1 cellular context compared by ENCODE assay signal in genomic region chr20:32288225-32288849, GRCh38.
TF ChIP-seq lines count a peak whose summit lies in the region.

No MANE protein-coding gene starts in this region.

TF ChIP-seq in HepG2, 621 proteins besides CTCF, POLR2A, EP300 and RAD21 (continues in another document):
- TF ChIP-seq MIER2 (CRISPR knock-in tag; IDR thresholded peaks at IDR 0.05) (no peak), ZNF432 (CRISPR knock-in tag; IDR thresholded peaks at IDR 0.05; ENCODE audit: borderline replicate concordance) (no peak), ZNF224 (CRISPR knock-in tag; IDR thresholded peaks at IDR 0.05) (no peak), ZNF772 (CRISPR knock-in tag; IDR thresholded peaks at IDR 0.05) (no peak), GMEB2 (CRISPR knock-in tag; IDR thresholded peaks at IDR 0.05; ENCODE audit: low read depth) (no peak), ZNF83 (CRISPR knock-in tag; IDR thresholded peaks at IDR 0.05; ENCODE audit: borderline replicate concordance) (no peak), CREB1 (IDR thresholded peaks at IDR 0.05) (no peak), CREB1 (CRISPR knock-in tag; IDR thresholded peaks at IDR 0.05) (no peak), POGZ (CRISPR knock-in tag; IDR thresholded peaks at IDR 0.05) (peak; percentile 81), ZFP36L2 (CRISPR knock-in tag; IDR thresholded peaks at IDR 0.05) (no peak), ZNF3 (CRISPR knock-in tag; IDR thresholded peaks at IDR 0.05) (no peak), U2AF2 (IDR thresholded peaks at IDR 0.05; ENCODE audit: low read depth, low read length) (no peak), CENPX (CRISPR knock-in tag; IDR thresholded peaks at IDR 0.05) (no peak), ZNF768 (CRISPR knock-in tag; IDR thresholded peaks at IDR 0.05) (no peak), FOXM1 (CRISPR knock-in tag; IDR thresholded peaks at IDR 0.05) (no peak), ZSCAN5A (CRISPR knock-in tag; IDR thresholded peaks at IDR 0.05; ENCODE audit: borderline replicate concordance) (no peak), JDP2 (CRISPR knock-in tag; IDR thresholded peaks at IDR 0.05; ENCODE audit: borderline replicate concordance) (no peak), ZNF737 (CRISPR knock-in tag; IDR thresholded peaks at IDR 0.05; ENCODE audit: borderline replicate concordance) (no peak), ZNF292 (CRISPR knock-in tag; IDR thresholded peaks at IDR 0.05; ENCODE audit: borderline replicate concordance, low read depth) (no peak), ZNF468 (CRISPR knock-in tag; IDR thresholded peaks at IDR 0.05) (no peak), ZNF850 (CRISPR knock-in tag; conservative IDR thresholded peaks at IDR 0.05) (no peak), IKZF4 (CRISPR knock-in tag; IDR thresholded peaks at IDR 0.05; ENCODE audit: borderline replicate concordance, low read depth, not compliant biosample characterization) (no peak), ZNF263 (CRISPR knock-in tag; IDR thresholded peaks at IDR 0.05) (0 out of 2 replicates have a peak, but pooled peaks have one; percentile 17), TCF7L2 (IDR thresholded peaks at IDR 0.05; ENCODE audit: low read depth, low read length) (no peak), ZNF205 (CRISPR knock-in tag; IDR thresholded peaks at IDR 0.05) (no peak), NCOA5 (CRISPR knock-in tag; IDR thresholded peaks at IDR 0.05) (0 out of 2 replicates have a peak, but pooled peaks have one; percentile 23), ZNF546 (CRISPR knock-in tag; conservative IDR thresholded peaks at IDR 0.05) (no peak), ZNF780A (CRISPR knock-in tag; IDR thresholded peaks at IDR 0.05) (no peak), MYNN (CRISPR knock-in tag; IDR thresholded peaks at IDR 0.05; ENCODE audit: low read depth) (no peak), ZNF430 (CRISPR knock-in tag; IDR thresholded peaks at IDR 0.05) (no peak), ZNF501 (CRISPR knock-in tag; IDR thresholded peaks at IDR 0.05) (no peak), ZNF317 (CRISPR knock-in tag; IDR thresholded peaks at IDR 0.05) (no peak), ZBTB49 (CRISPR knock-in tag; IDR thresholded peaks at IDR 0.05; ENCODE audit: borderline replicate concordance) (0 out of 2 replicates have a peak, but pooled peaks have one; percentile 50), TSC22D2 (CRISPR knock-in tag; IDR thresholded peaks at IDR 0.05; ENCODE audit: borderline replicate concordance) (no peak), CREB3 (CRISPR knock-in tag; IDR thresholded peaks at IDR 0.05) (0 out of 2 replicates have a peak, but pooled peaks have one; percentile 43), MYC (CRISPR knock-in tag; IDR thresholded peaks at IDR 0.05; ENCODE audit: borderline replicate concordance) (no peak)
- TF ChIP-seq, protein P1, sequence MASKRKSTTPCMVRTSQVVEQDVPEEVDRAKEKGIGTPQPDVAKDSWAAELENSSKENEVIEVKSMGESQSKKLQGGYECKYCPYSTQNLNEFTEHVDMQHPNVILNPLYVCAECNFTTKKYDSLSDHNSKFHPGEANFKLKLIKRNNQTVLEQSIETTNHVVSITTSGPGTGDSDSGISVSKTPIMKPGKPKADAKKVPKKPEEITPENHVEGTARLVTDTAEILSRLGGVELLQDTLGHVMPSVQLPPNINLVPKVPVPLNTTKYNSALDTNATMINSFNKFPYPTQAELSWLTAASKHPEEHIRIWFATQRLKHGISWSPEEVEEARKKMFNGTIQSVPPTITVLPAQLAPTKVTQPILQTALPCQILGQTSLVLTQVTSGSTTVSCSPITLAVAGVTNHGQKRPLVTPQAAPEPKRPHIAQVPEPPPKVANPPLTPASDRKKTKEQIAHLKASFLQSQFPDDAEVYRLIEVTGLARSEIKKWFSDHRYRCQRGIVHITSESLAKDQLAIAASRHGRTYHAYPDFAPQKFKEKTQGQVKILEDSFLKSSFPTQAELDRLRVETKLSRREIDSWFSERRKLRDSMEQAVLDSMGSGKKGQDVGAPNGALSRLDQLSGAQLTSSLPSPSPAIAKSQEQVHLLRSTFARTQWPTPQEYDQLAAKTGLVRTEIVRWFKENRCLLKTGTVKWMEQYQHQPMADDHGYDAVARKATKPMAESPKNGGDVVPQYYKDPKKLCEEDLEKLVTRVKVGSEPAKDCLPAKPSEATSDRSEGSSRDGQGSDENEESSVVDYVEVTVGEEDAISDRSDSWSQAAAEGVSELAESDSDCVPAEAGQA (IDR thresholded peaks at IDR 0.05; ENCODE audit: low read depth), result no peak
- TF ChIP-seq, protein P1 (CRISPR knock-in tag; IDR thresholded peaks at IDR 0.05; ENCODE audit: borderline replicate concordance), result 0 out of 2 replicates have a peak, but pooled peaks have one; percentile 29
- TF ChIP-seq, protein P2, sequence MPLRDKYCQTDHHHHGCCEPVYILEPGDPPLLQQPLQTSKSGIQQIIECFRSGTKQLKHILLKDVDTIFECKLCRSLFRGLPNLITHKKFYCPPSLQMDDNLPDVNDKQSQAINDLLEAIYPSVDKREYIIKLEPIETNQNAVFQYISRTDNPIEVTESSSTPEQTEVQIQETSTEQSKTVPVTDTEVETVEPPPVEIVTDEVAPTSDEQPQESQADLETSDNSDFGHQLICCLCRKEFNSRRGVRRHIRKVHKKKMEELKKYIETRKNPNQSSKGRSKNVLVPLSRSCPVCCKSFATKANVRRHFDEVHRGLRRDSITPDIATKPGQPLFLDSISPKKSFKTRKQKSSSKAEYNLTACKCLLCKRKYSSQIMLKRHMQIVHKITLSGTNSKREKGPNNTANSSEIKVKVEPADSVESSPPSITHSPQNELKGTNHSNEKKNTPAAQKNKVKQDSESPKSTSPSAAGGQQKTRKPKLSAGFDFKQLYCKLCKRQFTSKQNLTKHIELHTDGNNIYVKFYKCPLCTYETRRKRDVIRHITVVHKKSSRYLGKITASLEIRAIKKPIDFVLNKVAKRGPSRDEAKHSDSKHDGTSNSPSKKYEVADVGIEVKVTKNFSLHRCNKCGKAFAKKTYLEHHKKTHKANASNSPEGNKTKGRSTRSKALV (CRISPR knock-in tag; IDR thresholded peaks at IDR 0.05), result 0 out of 2 replicates have a peak, but pooled peaks have one; percentile 70
- TF ChIP-seq, protein P3, sequence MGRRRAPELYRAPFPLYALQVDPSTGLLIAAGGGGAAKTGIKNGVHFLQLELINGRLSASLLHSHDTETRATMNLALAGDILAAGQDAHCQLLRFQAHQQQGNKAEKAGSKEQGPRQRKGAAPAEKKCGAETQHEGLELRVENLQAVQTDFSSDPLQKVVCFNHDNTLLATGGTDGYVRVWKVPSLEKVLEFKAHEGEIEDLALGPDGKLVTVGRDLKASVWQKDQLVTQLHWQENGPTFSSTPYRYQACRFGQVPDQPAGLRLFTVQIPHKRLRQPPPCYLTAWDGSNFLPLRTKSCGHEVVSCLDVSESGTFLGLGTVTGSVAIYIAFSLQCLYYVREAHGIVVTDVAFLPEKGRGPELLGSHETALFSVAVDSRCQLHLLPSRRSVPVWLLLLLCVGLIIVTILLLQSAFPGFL (CRISPR knock-in tag; IDR thresholded peaks at IDR 0.05), result no peak
- TF ChIP-seq, protein P4, sequence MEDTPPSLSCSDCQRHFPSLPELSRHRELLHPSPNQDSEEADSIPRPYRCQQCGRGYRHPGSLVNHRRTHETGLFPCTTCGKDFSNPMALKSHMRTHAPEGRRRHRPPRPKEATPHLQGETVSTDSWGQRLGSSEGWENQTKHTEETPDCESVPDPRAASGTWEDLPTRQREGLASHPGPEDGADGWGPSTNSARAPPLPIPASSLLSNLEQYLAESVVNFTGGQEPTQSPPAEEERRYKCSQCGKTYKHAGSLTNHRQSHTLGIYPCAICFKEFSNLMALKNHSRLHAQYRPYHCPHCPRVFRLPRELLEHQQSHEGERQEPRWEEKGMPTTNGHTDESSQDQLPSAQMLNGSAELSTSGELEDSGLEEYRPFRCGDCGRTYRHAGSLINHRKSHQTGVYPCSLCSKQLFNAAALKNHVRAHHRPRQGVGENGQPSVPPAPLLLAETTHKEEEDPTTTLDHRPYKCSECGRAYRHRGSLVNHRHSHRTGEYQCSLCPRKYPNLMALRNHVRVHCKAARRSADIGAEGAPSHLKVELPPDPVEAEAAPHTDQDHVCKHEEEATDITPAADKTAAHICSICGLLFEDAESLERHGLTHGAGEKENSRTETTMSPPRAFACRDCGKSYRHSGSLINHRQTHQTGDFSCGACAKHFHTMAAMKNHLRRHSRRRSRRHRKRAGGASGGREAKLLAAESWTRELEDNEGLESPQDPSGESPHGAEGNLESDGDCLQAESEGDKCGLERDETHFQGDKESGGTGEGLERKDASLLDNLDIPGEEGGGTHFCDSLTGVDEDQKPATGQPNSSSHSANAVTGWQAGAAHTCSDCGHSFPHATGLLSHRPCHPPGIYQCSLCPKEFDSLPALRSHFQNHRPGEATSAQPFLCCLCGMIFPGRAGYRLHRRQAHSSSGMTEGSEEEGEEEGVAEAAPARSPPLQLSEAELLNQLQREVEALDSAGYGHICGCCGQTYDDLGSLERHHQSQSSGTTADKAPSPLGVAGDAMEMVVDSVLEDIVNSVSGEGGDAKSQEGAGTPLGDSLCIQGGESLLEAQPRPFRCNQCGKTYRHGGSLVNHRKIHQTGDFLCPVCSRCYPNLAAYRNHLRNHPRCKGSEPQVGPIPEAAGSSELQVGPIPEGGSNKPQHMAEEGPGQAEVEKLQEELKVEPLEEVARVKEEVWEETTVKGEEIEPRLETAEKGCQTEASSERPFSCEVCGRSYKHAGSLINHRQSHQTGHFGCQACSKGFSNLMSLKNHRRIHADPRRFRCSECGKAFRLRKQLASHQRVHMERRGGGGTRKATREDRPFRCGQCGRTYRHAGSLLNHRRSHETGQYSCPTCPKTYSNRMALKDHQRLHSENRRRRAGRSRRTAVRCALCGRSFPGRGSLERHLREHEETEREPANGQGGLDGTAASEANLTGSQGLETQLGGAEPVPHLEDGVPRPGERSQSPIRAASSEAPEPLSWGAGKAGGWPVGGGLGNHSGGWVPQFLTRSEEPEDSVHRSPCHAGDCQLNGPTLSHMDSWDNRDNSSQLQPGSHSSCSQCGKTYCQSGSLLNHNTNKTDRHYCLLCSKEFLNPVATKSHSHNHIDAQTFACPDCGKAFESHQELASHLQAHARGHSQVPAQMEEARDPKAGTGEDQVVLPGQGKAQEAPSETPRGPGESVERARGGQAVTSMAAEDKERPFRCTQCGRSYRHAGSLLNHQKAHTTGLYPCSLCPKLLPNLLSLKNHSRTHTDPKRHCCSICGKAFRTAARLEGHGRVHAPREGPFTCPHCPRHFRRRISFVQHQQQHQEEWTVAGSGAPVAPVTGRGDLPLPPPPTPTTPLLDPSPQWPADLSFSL (CRISPR knock-in tag; IDR thresholded peaks at IDR 0.05), result 0 out of 2 replicates have a peak, but pooled peaks have one; percentile 38
